ENCODE assay signal across 24 cellular contexts in genomic region chr17:28537219-28537610, GRCh38.
"Had no signal": no experiment of that assay in that cellular context is flagged by ENCODE, and none has a peak within 500 bp of the region (broad histone marks: within the 10 kb centered on the region; RNA-seq: fewer than 3 reads in every experiment).

No MANE protein-coding gene starts in this region.

- ATAC-seq: effector memory CD8-positive, alpha-beta T cell; heart right ventricle; left cardiac atrium; left lung; natural killer cell treated with Interleukin-12 subunit alpha and Interleukin-12 subunit beta and Interleukin-15 and Interleukin-18, amount 100 ng/mL, for 72 hours; sciatic nerve had no signal

- H3K36me3 Mint-ChIP-seq: mesothelial cell of epicardium; naive B cell; natural killer cell treated with Interleukin-12 subunit alpha and Interleukin-12 subunit beta and Interleukin-15 and Interleukin-18, amount 100 ng/mL, for 72 hours had no signal

- H3K4me1 Mint-ChIP-seq: mesothelial cell of epicardium, neural crest cell had no signal

- H3K27me3 Mint-ChIP-seq: effector memory CD8-positive, alpha-beta T cell; natural killer cell treated with Interleukin-12 subunit alpha and Interleukin-12 subunit beta and Interleukin-15 and Interleukin-18, amount 100 ng/mL, for 72 hours had no signal

- H3K27ac Mint-ChIP-seq: effector memory CD8-positive, alpha-beta T cell; mesothelial cell of epicardium had no signal

- H3K4me3 Mint-ChIP-seq: effector memory CD8-positive, alpha-beta T cell; mesothelial cell of epicardium; naive B cell; natural killer cell treated with Interleukin-12 subunit alpha and Interleukin-12 subunit beta and Interleukin-15 and Interleukin-18, amount 100 ng/mL, for 72 hours; neural crest cell had no signal

- DNase-seq: dermis blood vessel endothelial cell; effector memory CD8-positive, alpha-beta T cell; erythroblast; esophagus squamous epithelium; foreskin melanocyte; glutamatergic neuron; heart right ventricle; hippocampal formation; left cardiac atrium; left lung; mesenchymal stem cell; naive B cell; nucleus accumbens; stimulated activated CD4-positive, alpha-beta T cell treated with anti-CD3 and anti-CD28 coated beads, Interleukin-12 subunit alpha, Interleukin-12 subunit beta, amount 100 ng/mL, for 4 hours; stimulated activated CD4-positive, alpha-beta T cell treated with anti-CD3 and anti-CD28 coated beads, Interleukin-1b, Interleukin-23, amount 100 ng/mL, for 48 hours; stimulated activated CD4-positive, alpha-beta T cell treated with anti-CD3 and anti-CD28 coated beads, Interleukin-4, amount 100 ng/mL, for 1 hour; stimulated activated CD8-positive, alpha-beta memory T cell treated with anti-CD3 and anti-CD28 coated beads, Interleukin-4, amount 100 ng/mL, for 48 hours; substantia nigra; testis; tibial artery had no signal

- H3K9me3 Mint-ChIP-seq: effector memory CD8-positive, alpha-beta T cell; mesothelial cell of epicardium; naive B cell; natural killer cell treated with Interleukin-12 subunit alpha and Interleukin-12 subunit beta and Interleukin-15 and Interleukin-18, amount 100 ng/mL, for 72 hours; neural crest cell had no signal
